8 cellular contexts compared by ENCODE assay signal in genomic region chr17:36600936-36601302, GRCh38. TPM values are rescaled to one million over a fixed set of nuclear protein-coding genes. Genes with fewer than 3 reads are reported as not detected.
DNase-seq lines count a peak whose midpoint lies in the region; ATAC-seq, FAIRE-seq and TF ChIP-seq lines count a peak whose summit lies in the region.

No MANE protein-coding gene starts in this region.

- H3K36me3 ChIP-seq in HUES48 (ENCODE audit: control insufficient read depth, insufficient read depth, low read length) (peaks cover 36% of the 10 kb centered on the region), GM12878 (ENCODE audit: control insufficient read depth in 2 of 2, insufficient read depth in 2 of 2, low read length in 1 of 2) (peaks cover 0 to 4% of the 10 kb centered on the region in 2 experiments; a peak in 1 of 4 replicates), left lung (no peaks in the 10 kb centered on the region), thoracic aorta (no peaks in the 10 kb centered on the region)

- DNase-seq in GM12865 (ENCODE audit: low read depth) (no peak), GM12878 (ENCODE audit: low read depth, low spot score) (no peak), left lung (no peak), thoracic aorta (ENCODE audit: low spot score) (no peak), NCI-H1436 treated with DMSO at 0.1 percent for 48 hours (lab: John Stamatoyannopoulos, UW) (no peak), NCI-H2107 treated with DMSO at 0.1 percent for 48 hours (lab: John Stamatoyannopoulos, UW; ENCODE audit: unreplicated experiment) (no peak)

- TF ChIP-seq CTCF in GM12865 (IDR thresholded peaks at IDR 0.05; ENCODE audit: insufficient read depth, low read depth, low read length, missing control alignments) (no peak), GM12878 (IDR thresholded peaks at IDR 0.05 in 2 of 3, conservative IDR thresholded peaks at IDR 0.05 in 1 of 3; ENCODE audit: control insufficient read depth in 2 of 3, extremely low read depth in 1 of 3, insufficient read depth in 1 of 3, low read depth in 3 of 3, low read length in 3 of 3) (no peak), left lung (IDR thresholded peaks at IDR 0.05) (no peak), thoracic aorta (IDR thresholded peaks at IDR 0.05) (no peak)

- 12% methylated on average over 10 of the region's 10 CpGs for WGBS in GM12878 (ENCODE audit: insufficient coverage, insufficient replicate concordance, low lambda C conversion rate, missing lambda C conversion rate)

- peaks cover 2% of the 10 kb centered on the region; the same call in 1 of the 2 replicates for H4K20me1 ChIP-seq in GM12878 (ENCODE audit: control insufficient read depth, insufficient read depth)

- FAIRE-seq in GM12878 (lab: Jason Lieb, UNC) = no peak

- POLR2A ChIA-PET in GM12878 (lab: Charles Lee) = interaction anchor here (0.5 to 2.9 kb wide), 11 partner anchors 9 to 807 kb away, joined by 3 to 28 read pairs (median 5); partner anchors contain the start of genes AATF, DHRS11, GGNBP2 and MYO19

- H3K27me3 ChIP-seq in HUES48 (ENCODE audit: control insufficient read depth, insufficient read depth, low read length) (no peaks in the 10 kb centered on the region), GM12878 (replicated peaks in 1 of 2; ENCODE audit: control insufficient read depth in 2 of 2, insufficient read depth in 2 of 2, low read length in 1 of 2) (no peaks in the 10 kb centered on the region), left lung (no peaks in the 10 kb centered on the region), thoracic aorta (replicated peaks; ENCODE audit: insufficient read depth) (no peaks in the 10 kb centered on the region)

- no peak for TF ChIP-seq POLR2A in GM12878 (IDR thresholded peaks at IDR 0.05; ENCODE audit: low read depth, low read length)

- RAD21 ChIA-PET in GM12878 (lab: Charles Lee; ENCODE audit: unreplicated experiment) = interaction anchor here (0.7 to 4.3 kb wide), 8 partner anchors 8 to 772 kb away, joined by 5 to 34 read pairs (median 12); partner anchors contain the start of genes DHRS11, GGNBP2, MYO19 and PIGW

- peaks cover 14% of the 10 kb centered on the region for H3K4me1 ChIP-seq in HUES48 (ENCODE audit: control insufficient read depth, insufficient read depth, low read length)
- H3K4me1 ChIP-seq in GM12878 (ENCODE audit: control insufficient read depth, insufficient read depth, low read length) = peaks cover 13% of the 10 kb centered on the region
- H3K4me1 ChIP-seq in left lung = peaks cover 15 to 41% of the 10 kb centered on the region in 2 donors
- peaks cover 16 to 22% of the 10 kb centered on the region in 2 donors for H3K4me1 ChIP-seq in thoracic aorta (ENCODE audit: control insufficient read depth in 1 of 2, low read depth in 2 of 2)

- H3K4me2 ChIP-seq in GM12878 (ENCODE audit: control insufficient read depth, insufficient read depth) = peak overlapping the region; percentile 100

- ATAC-seq in GM12878 (peak; percentile 22), left lung (peak; percentile 20), thoracic aorta (ENCODE audit: insufficient number of reproducible peaks, low FRiP score, low read depth) (no peak), HG02870 (IDR thresholded peaks at IDR 0.05; ENCODE audit: unreplicated experiment) (no peak)

- H3K4me3 ChIP-seq in GM12865 (ENCODE audit: low read depth, low read length) = peak overlapping the region; percentile 94
- peak overlapping the region; percentile 77 for H3K4me3 ChIP-seq in HUES48 (ENCODE audit: low read depth, low read length)
- H3K4me3 ChIP-seq in GM12878 = peak overlapping the region; percentile 89
- peak overlapping the region; percentile 95 to 99 for H3K4me3 ChIP-seq in left lung
- H3K4me3 ChIP-seq in thoracic aorta = peak overlapping the region; percentile 79

- no peak for TF ChIP-seq RAD21 in GM12878 (IDR thresholded peaks at IDR 0.05; ENCODE audit: insufficient read depth, low read depth, low read length)

- H3K9me3 ChIP-seq in HUES48 (ENCODE audit: control insufficient read depth, insufficient read depth, low read length) (no peaks in the 10 kb centered on the region), GM12878 (replicated peaks; ENCODE audit: control insufficient read depth, insufficient read depth, low read length) (no peaks in the 10 kb centered on the region), left lung (no peaks in the 10 kb centered on the region), thoracic aorta (no peaks in the 10 kb centered on the region)

- H3K9ac ChIP-seq in HUES48 (ENCODE audit: low read depth, low read length) (peak overlapping the region; percentile 7; the same call in 1 of the 2 replicates), GM12878 (ENCODE audit: control insufficient read depth, insufficient read depth, low read length) (peak overlapping the region; percentile 81)

- H3K27ac ChIP-seq in HUES48 (ENCODE audit: low read depth, low read length) (peak overlapping the region; percentile 92), GM12878 (ENCODE audit: control insufficient read depth, insufficient read depth) (peak overlapping the region; percentile 90), left lung (peak overlapping the region; percentile 73 to 78), thoracic aorta (peak overlapping the region; percentile 75 to 83)

- peak overlapping the region; percentile 97 for H2AFZ ChIP-seq in GM12878 (ENCODE audit: control insufficient read depth, low read depth, low read length)

- BruUV-seq in GM12878 (replicated peaks; lab: Mats Ljungman, UMichigan) = TSS peak; percentile 94

- SMC1A ChIA-PET in GM12878 (lab: Charles Lee; ENCODE audit: uncharacterized antibody, unreplicated experiment) = interaction anchor here (0.7 to 4.2 kb wide), 8 partner anchors 8 to 446 kb away, joined by 3 to 29 read pairs (median 12); partner anchors contain the start of gene PIGW

- intact Hi-C loops in GM12878 (cut with micrococcal nuclease; ENCODE audit: unreplicated experiment) = loop anchor here (5.0 kb wide), 1 partner anchor 54 kb away; no protein-coding TSS in a partner anchor
- intact Hi-C loops in left lung (cut with DNase I) = no loop called here

- in situ Hi-C loops in GM12878 (cut with MboI) = loop anchor here (10.0 to 25.0 kb wide), 3 partner anchors 461 to 764 kb away; no protein-coding TSS in a partner anchor

- no peak for TF ChIP-seq EP300 in GM12878 (IDR thresholded peaks at IDR 0.05; ENCODE audit: borderline replicate concordance in 1 of 2, control insufficient read depth in 1 of 2, low read depth in 2 of 2, low read length in 2 of 2)

- H3K79me2 ChIP-seq in GM12878 (ENCODE audit: control insufficient read depth, insufficient read depth, low read length) = peaks cover 35% of the 10 kb centered on the region

- CTCF ChIA-PET in GM12878 (lab: Yijun Ruan, JAX) = interaction anchor here (0.8 to 4.3 kb wide), 14 partner anchors 8 to 1015 kb away, joined by 3 to 91 read pairs (median 10); partner anchors contain the start of genes DHRS11, DUSP14, GGNBP2 and MYO19

RNA-seq across cellular contexts. Expression of gene MRM1, which starts 0.5 kb away (rescaled TPM):
- total RNA-seq in GM12878 (2013; cell fraction: nucleolus; rRNA removed) = 24.3 and 26.3 TPM in 2 replicates
- total RNA-seq in GM12878 (2014; rRNA removed) (11.8 and 15.0 TPM in 2 replicates), GM12878 (2014; rRNA removed; fragmentation: Illumina TruSeq; extraction: Trizol) (8.8 and 8.9 TPM in 2 replicates), GM12878 (2021) (15.8 and 15.9 TPM in 2 replicates), left lung (1 to 10 TPM; 5.2 to 6.4 TPM), thoracic aorta (1 to 10 TPM; 3.8 to 3.9 TPM)
- 2.1 TPM for polyA plus RNA-seq in GM12878 (2011; ENCODE audit: low read depth)
- polyA plus RNA-seq in GM12878 (2011; rRNA removed) (6.9 and 11.4 TPM in 2 replicates), GM12878 (2014; fragmentation: Illumina TruSeq; extraction: Trizol) (3.3 and 11.3 TPM in 2 replicates), GM12878 (2014; fragmentation: Nextera tagmentation; extraction: Ambion mirVana) (1 to 10 TPM in 1 of 2 experiments, under 1 TPM in 1; 0.23 to 1.7 TPM), GM12878 (2014; rRNA removed) (16.9 and 17.4 TPM in 2 replicates), GM12878 (2016; fragmentation: Nextera tagmentation; extraction: Ambion mirVana) (10 to 100 TPM; 15.8 to 16.7 TPM)
- polyA plus RNA-seq in GM12878 (2011; cell fraction: cytosol; rRNA removed) = 15.4 and 19.3 TPM in 2 replicates
- 13.9 and 20.2 TPM in 2 replicates for polyA plus RNA-seq in GM12878 (2011; cell fraction: nucleus; rRNA removed)
- 5.8 and 7.7 TPM in 2 replicates for polyA plus RNA-seq in GM12878 (2012)
- 3.2 and 8.6 TPM in 2 replicates for polyA minus RNA-seq in GM12878 (2011; rRNA and poly(A)+ RNA removed)
- 7.1 and 7.2 TPM in 2 replicates for polyA minus RNA-seq in GM12878 (2011; cell fraction: cytosol; rRNA and poly(A)+ RNA removed)
- 8.0 and 15.0 TPM in 2 replicates for polyA minus RNA-seq in GM12878 (2011; cell fraction: nucleus; rRNA and poly(A)+ RNA removed)

RNA-seq across cellular contexts. Expression of gene DHRS11, which starts 9.2 kb away (rescaled TPM):
- 13.4 and 16.1 TPM in 2 replicates for total RNA-seq in GM12878 (2013; cell fraction: nucleolus; rRNA removed)
- total RNA-seq in GM12878 (2014; rRNA removed) = 13.2 and 13.3 TPM in 2 replicates
- total RNA-seq in GM12878 (2014; rRNA removed; fragmentation: Illumina TruSeq; extraction: Trizol) = 9.0 and 9.4 TPM in 2 replicates
- 12.0 and 13.1 TPM in 2 replicates for total RNA-seq in GM12878 (2021)
- polyA plus RNA-seq in GM12878 (2011; ENCODE audit: low read depth) = 6.0 TPM
- polyA plus RNA-seq in GM12878 (2011; rRNA removed) = 13.3 and 23.0 TPM in 2 replicates
- polyA plus RNA-seq in GM12878 (2011; cell fraction: cytosol; rRNA removed) = 32.0 and 35.9 TPM in 2 replicates
- polyA plus RNA-seq in GM12878 (2011; cell fraction: nucleus; rRNA removed) = 37.7 and 38.6 TPM in 2 replicates
- polyA plus RNA-seq in GM12878 (2012) = 6.8 and 7.1 TPM in 2 replicates
- 18.0 and 20.2 TPM in 2 replicates for polyA plus RNA-seq in GM12878 (2014; fragmentation: Illumina TruSeq; extraction: Trizol)
- 1 to 10 TPM; 3.4 to 5.8 TPM for polyA plus RNA-seq in GM12878 (2014; fragmentation: Nextera tagmentation; extraction: Ambion mirVana)
- polyA plus RNA-seq in GM12878 (2014; rRNA removed) = 18.3 and 23.0 TPM in 2 replicates
- 10 to 100 TPM; 15.9 to 19.5 TPM for polyA plus RNA-seq in GM12878 (2016; fragmentation: Nextera tagmentation; extraction: Ambion mirVana)
- 23.6 and 27.9 TPM in 2 replicates for polyA minus RNA-seq in GM12878 (2011; rRNA and poly(A)+ RNA removed)
- 5.9 and 10.3 TPM in 2 replicates for polyA minus RNA-seq in GM12878 (2011; cell fraction: cytosol; rRNA and poly(A)+ RNA removed)
- 5.0 and 8.2 TPM in 2 replicates for polyA minus RNA-seq in GM12878 (2011; cell fraction: nucleus; rRNA and poly(A)+ RNA removed)
- total RNA-seq in left lung = 10 to 100 TPM in 1 of 2 donors, 1 to 10 TPM in 1; 9.3 to 12.7 TPM
- 10 to 100 TPM; 10.1 to 17.3 TPM for total RNA-seq in thoracic aorta

RNA-seq across cellular contexts. Expression of gene GGNBP2, which starts 56.2 kb away (rescaled TPM):
- 121 and 134 TPM in 2 replicates for total RNA-seq in GM12878 (2013; cell fraction: nucleolus; rRNA removed)
- total RNA-seq in GM12878 (2014; rRNA removed) (46.7 and 54.2 TPM in 2 replicates), GM12878 (2014; rRNA removed; fragmentation: Illumina TruSeq; extraction: Trizol) (61.5 and 62.2 TPM in 2 replicates), GM12878 (2021) (49.9 and 54.4 TPM in 2 replicates), left lung (10 to 100 TPM; 64.7 to 75.3 TPM), thoracic aorta (10 to 100 TPM; 57.3 to 69.8 TPM)
- 33.7 TPM for polyA plus RNA-seq in GM12878 (2011; ENCODE audit: low read depth)
- polyA plus RNA-seq in GM12878 (2011; rRNA removed) (75.2 and 82.0 TPM in 2 replicates), GM12878 (2014; fragmentation: Illumina TruSeq; extraction: Trizol) (72.3 and 85.6 TPM in 2 replicates), GM12878 (2014; fragmentation: Nextera tagmentation; extraction: Ambion mirVana) (10 to 100 TPM; 36.3 to 36.4 TPM), GM12878 (2014; rRNA removed) (51.3 and 53.3 TPM in 2 replicates), GM12878 (2016; fragmentation: Nextera tagmentation; extraction: Ambion mirVana) (10 to 100 TPM; 40.2 to 41.3 TPM)
- 58.5 and 61.0 TPM in 2 replicates for polyA plus RNA-seq in GM12878 (2011; cell fraction: cytosol; rRNA removed)
- 94.2 and 94.6 TPM in 2 replicates for polyA plus RNA-seq in GM12878 (2011; cell fraction: nucleus; rRNA removed)
- 38.7 and 52.0 TPM in 2 replicates for polyA plus RNA-seq in GM12878 (2012)
- polyA minus RNA-seq in GM12878 (2011; rRNA and poly(A)+ RNA removed) = 76.2 and 103 TPM in 2 replicates
- polyA minus RNA-seq in GM12878 (2011; cell fraction: cytosol; rRNA and poly(A)+ RNA removed) = 12.8 and 20.0 TPM in 2 replicates
- polyA minus RNA-seq in GM12878 (2011; cell fraction: nucleus; rRNA and poly(A)+ RNA removed) = 30.2 and 49.7 TPM in 2 replicates

Comparison
In these comparisons a context has a peak if more than half of its experiments do, and no peak if none do; other contexts are left out.
1. ATAC-seq: peak in GM12878 (single experiment) and left lung (single experiment); none in thoracic aorta (single experiment) and HG02870 (single experiment).
2. Peak in every context shown above with its lines, with median percentiles within 50 percentile points of each other: H3K4me3 ChIP-seq and H3K27ac ChIP-seq.